In the genomic region with DNA sequence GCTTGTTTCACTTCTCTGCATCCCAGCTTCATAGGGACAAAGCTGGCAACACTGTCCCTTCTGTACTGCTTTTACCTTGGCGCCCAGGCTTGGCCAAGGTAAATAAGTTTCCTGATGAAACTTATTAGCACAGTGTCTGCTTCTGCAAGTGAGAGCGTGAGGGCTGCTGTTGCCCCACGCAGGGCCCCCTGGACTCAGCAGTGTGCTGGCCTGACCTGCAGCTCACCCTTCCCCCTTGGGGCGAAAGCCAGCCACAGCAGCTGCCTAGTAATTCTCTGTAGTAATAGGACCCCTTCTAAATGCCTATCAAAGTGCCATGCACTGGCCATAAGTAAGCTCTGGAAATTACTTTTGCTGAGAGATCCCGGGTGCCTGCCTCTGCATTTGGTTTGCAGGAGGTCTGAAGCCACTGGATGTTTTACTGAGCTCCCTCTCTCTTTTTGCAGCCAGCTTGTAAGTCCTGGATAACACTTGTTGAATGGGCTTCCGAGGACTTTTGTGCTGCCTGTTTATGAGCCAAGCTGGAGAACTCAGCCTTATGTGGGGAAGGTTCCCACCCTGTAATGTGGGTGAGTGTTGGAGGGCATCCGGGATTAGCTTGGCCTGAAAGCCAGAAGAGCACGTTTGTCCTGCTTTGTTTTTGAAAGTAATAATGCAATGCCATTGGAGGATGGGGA, we compare ENCODE assay signal across 2 cellular contexts.
TF ChIP-seq lines count a peak whose summit lies in the region.

No MANE protein-coding gene starts in this region.

TF ChIP-seq in HEK293, 187 proteins besides CTCF, POLR2A, EP300 and RAD21 (continued from another document):
- TF ChIP-seq ZNF621 (tag by site-specific recombination; IDR thresholded peaks at IDR 0.05), result no peak
- peak; percentile 91 for TF ChIP-seq SCRT2 (tag by site-specific recombination; IDR thresholded peaks at IDR 0.05)
- peak; percentile 92 for TF ChIP-seq GLIS1 (tag by site-specific recombination; IDR thresholded peaks at IDR 0.05)

TF ChIP-seq in WTC11, 78 proteins besides CTCF, POLR2A, EP300 and RAD21 (continued from another document):
- TF ChIP-seq, protein P1, sequence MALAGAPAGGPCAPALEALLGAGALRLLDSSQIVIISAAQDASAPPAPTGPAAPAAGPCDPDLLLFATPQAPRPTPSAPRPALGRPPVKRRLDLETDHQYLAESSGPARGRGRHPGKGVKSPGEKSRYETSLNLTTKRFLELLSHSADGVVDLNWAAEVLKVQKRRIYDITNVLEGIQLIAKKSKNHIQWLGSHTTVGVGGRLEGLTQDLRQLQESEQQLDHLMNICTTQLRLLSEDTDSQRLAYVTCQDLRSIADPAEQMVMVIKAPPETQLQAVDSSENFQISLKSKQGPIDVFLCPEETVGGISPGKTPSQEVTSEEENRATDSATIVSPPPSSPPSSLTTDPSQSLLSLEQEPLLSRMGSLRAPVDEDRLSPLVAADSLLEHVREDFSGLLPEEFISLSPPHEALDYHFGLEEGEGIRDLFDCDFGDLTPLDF (CRISPR knock-in tag; IDR thresholded peaks at IDR 0.05), result no peak
- TF ChIP-seq ZNF121 (CRISPR knock-in tag; IDR thresholded peaks at IDR 0.05), result no peak
- TF ChIP-seq RORB (CRISPR knock-in tag; IDR thresholded peaks at IDR 0.05), result no peak
- TF ChIP-seq OVOL2 (CRISPR knock-in tag; IDR thresholded peaks at IDR 0.05; ENCODE audit: borderline replicate concordance), result no peak
- no peak for TF ChIP-seq RELA (CRISPR knock-in tag; IDR thresholded peaks at IDR 0.05; ENCODE audit: borderline replicate concordance)
- TF ChIP-seq SP1 (CRISPR knock-in tag; conservative IDR thresholded peaks at IDR 0.05), result no peak
- TF ChIP-seq, protein P2, sequence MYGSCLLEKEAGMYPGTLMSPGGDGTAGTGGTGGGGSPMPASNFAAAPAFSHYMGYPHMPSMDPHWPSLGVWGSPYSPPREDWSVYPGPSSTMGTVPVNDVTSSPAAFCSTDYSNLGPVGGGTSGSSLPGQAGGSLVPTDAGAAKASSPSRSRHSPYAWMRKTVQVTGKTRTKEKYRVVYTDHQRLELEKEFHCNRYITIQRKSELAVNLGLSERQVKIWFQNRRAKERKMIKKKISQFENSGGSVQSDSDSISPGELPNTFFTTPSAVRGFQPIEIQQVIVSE (CRISPR knock-in tag; IDR thresholded peaks at IDR 0.05; ENCODE audit: borderline replicate concordance), result no peak
- TF ChIP-seq, protein P3, sequence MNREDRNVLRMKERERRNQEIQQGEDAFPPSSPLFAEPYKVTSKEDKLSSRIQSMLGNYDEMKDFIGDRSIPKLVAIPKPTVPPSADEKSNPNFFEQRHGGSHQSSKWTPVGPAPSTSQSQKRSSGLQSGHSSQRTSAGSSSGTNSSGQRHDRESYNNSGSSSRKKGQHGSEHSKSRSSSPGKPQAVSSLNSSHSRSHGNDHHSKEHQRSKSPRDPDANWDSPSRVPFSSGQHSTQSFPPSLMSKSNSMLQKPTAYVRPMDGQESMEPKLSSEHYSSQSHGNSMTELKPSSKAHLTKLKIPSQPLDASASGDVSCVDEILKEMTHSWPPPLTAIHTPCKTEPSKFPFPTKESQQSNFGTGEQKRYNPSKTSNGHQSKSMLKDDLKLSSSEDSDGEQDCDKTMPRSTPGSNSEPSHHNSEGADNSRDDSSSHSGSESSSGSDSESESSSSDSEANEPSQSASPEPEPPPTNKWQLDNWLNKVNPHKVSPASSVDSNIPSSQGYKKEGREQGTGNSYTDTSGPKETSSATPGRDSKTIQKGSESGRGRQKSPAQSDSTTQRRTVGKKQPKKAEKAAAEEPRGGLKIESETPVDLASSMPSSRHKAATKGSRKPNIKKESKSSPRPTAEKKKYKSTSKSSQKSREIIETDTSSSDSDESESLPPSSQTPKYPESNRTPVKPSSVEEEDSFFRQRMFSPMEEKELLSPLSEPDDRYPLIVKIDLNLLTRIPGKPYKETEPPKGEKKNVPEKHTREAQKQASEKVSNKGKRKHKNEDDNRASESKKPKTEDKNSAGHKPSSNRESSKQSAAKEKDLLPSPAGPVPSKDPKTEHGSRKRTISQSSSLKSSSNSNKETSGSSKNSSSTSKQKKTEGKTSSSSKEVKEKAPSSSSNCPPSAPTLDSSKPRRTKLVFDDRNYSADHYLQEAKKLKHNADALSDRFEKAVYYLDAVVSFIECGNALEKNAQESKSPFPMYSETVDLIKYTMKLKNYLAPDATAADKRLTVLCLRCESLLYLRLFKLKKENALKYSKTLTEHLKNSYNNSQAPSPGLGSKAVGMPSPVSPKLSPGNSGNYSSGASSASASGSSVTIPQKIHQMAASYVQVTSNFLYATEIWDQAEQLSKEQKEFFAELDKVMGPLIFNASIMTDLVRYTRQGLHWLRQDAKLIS (CRISPR knock-in tag; IDR thresholded peaks at IDR 0.05; ENCODE audit: borderline replicate concordance), result no peak
- no peak for TF ChIP-seq NFE2L1 (CRISPR knock-in tag; IDR thresholded peaks at IDR 0.05)
- TF ChIP-seq, protein P4, sequence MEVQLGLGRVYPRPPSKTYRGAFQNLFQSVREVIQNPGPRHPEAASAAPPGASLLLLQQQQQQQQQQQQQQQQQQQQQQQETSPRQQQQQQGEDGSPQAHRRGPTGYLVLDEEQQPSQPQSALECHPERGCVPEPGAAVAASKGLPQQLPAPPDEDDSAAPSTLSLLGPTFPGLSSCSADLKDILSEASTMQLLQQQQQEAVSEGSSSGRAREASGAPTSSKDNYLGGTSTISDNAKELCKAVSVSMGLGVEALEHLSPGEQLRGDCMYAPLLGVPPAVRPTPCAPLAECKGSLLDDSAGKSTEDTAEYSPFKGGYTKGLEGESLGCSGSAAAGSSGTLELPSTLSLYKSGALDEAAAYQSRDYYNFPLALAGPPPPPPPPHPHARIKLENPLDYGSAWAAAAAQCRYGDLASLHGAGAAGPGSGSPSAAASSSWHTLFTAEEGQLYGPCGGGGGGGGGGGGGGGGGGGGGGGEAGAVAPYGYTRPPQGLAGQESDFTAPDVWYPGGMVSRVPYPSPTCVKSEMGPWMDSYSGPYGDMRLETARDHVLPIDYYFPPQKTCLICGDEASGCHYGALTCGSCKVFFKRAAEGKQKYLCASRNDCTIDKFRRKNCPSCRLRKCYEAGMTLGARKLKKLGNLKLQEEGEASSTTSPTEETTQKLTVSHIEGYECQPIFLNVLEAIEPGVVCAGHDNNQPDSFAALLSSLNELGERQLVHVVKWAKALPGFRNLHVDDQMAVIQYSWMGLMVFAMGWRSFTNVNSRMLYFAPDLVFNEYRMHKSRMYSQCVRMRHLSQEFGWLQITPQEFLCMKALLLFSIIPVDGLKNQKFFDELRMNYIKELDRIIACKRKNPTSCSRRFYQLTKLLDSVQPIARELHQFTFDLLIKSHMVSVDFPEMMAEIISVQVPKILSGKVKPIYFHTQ (CRISPR knock-in tag; IDR thresholded peaks at IDR 0.05), result no peak
- no peak for TF ChIP-seq ELF4 (CRISPR knock-in tag; IDR thresholded peaks at IDR 0.05; ENCODE audit: low read depth)
- TF ChIP-seq, protein P5, sequence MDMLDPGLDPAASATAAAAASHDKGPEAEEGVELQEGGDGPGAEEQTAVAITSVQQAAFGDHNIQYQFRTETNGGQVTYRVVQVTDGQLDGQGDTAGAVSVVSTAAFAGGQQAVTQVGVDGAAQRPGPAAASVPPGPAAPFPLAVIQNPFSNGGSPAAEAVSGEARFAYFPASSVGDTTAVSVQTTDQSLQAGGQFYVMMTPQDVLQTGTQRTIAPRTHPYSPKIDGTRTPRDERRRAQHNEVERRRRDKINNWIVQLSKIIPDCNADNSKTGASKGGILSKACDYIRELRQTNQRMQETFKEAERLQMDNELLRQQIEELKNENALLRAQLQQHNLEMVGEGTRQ (CRISPR knock-in tag; IDR thresholded peaks at IDR 0.05), result no peak
